Comparison of ENCODE assay signal across 1 cellular context in the genomic region with DNA sequence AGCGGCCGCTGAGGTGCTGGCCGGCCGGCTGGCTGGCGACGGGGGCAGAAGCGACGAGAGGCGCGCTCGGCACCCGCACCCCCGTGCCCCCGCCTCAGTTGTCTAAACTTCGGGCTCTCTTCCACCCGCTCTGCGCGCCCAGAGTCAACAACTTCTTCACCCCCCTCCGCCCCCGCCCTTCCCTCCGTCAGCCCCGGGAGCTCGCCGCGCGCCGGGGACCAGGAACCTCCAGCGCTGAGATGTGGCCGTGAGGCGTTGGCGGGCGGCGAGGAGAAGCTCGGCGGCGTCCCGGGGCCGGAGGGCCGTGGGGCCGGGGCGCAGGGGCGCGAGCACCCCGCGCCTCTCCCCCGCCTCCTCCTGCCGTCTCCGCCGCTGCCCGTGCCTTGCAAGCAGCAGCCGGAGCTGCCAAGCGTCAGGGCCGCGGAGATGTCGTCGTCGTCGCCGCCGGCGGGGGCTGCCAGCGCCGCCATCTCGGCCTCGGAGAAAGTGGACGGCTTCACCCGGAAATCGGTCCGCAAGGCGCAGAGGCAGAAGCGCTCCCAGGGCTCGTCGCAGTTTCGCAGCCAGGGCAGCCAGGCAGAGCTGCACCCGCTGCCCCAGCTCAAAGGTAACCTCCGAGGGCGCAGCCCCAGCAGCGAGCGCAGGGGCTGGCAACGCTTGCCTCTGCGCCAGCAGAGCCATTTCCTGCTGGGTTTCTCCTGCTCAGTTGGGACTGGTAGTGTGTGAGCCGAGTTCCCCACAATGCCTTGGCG.
TF ChIP-seq lines count a peak whose summit lies in the region.

No MANE protein-coding gene starts in this region.

TF ChIP-seq in HepG2, 621 proteins besides CTCF, POLR2A, EP300 and RAD21 (continued from another document and continues in another):
- TF ChIP-seq, protein P1, sequence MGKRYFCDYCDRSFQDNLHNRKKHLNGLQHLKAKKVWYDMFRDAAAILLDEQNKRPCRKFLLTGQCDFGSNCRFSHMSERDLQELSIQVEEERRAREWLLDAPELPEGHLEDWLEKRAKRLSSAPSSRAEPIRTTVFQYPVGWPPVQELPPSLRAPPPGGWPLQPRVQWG (CRISPR knock-in tag; IDR thresholded peaks at IDR 0.05; ENCODE audit: borderline replicate concordance, low read depth), result no peak
- TF ChIP-seq THAP11 (CRISPR knock-in tag; IDR thresholded peaks at IDR 0.05), result no peak
- no peak for TF ChIP-seq NCOA5 (CRISPR knock-in tag; IDR thresholded peaks at IDR 0.05)
- no peak for TF ChIP-seq ARHGAP35 (CRISPR knock-in tag; IDR thresholded peaks at IDR 0.05; ENCODE audit: borderline replicate concordance)
- TF ChIP-seq, protein P2, sequence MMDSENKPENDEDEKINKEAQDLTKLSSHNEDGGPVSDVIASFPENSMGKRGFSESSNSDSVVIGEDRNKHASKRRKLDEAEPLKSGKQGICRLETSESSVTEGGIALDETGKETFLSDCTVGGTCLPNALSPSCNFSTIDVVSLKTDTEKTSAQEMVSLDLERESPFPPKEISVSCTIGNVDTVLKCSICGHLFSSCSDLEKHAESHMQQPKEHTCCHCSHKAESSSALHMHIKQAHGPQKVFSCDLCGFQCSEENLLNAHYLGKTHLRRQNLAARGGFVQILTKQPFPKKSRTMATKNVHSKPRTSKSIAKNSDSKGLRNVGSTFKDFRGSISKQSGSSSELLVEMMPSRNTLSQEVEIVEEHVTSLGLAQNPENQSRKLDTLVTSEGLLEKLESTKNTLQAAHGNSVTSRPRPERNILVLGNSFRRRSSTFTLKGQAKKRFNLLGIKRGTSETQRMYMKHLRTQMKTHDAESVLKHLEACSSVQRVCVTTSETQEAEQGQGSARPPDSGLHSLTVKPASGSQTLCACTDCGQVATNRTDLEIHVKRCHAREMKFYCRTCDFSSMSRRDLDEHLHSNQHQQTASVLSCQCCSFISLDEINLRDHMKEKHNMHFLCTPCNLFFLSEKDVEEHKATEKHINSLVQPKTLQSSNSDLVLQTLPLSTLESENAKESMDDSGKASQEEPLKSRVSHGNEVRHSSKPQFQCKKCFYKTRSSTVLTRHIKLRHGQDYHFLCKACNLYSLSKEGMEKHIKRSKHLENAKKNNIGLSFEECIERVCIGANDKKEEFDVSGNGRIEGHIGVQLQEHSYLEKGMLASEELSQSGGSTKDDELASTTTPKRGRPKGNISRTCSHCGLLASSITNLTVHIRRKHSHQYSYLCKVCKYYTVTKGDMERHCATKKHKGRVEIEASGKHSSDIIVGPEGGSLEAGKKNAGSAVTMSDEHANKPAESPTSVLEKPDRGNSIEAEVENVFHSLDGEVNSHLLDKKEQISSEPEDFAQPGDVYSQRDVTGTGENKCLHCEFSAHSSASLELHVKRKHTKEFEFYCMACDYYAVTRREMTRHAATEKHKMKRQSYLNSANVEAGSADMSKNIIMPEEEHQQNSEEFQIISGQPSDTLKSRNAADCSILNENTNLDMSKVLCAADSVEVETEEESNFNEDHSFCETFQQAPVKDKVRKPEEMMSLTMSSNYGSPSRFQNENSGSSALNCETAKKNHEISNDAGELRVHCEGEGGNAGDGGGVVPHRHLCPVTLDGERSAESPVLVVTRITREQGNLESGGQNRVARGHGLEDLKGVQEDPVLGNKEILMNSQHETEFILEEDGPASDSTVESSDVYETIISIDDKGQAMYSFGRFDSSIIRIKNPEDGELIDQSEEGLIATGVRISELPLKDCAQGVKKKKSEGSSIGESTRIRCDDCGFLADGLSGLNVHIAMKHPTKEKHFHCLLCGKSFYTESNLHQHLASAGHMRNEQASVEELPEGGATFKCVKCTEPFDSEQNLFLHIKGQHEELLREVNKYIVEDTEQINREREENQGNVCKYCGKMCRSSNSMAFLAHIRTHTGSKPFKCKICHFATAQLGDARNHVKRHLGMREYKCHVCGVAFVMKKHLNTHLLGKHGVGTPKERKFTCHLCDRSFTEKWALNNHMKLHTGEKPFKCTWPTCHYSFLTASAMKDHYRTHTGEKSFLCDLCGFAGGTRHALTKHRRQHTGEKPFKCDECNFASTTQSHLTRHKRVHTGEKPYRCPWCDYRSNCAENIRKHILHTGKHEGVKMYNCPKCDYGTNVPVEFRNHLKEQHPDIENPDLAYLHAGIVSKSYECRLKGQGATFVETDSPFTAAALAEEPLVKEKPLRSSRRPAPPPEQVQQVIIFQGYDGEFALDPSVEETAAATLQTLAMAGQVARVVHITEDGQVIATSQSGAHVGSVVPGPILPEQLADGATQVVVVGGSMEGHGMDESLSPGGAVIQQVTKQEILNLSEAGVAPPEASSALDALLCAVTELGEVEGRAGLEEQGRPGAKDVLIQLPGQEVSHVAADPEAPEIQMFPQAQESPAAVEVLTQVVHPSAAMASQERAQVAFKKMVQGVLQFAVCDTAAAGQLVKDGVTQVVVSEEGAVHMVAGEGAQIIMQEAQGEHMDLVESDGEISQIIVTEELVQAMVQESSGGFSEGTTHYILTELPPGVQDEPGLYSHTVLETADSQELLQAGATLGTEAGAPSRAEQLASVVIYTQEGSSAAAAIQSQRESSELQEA (CRISPR knock-in tag; IDR thresholded peaks at IDR 0.05; ENCODE audit: not compliant biosample characterization), result peak; percentile 58
- TF ChIP-seq, protein P3, sequence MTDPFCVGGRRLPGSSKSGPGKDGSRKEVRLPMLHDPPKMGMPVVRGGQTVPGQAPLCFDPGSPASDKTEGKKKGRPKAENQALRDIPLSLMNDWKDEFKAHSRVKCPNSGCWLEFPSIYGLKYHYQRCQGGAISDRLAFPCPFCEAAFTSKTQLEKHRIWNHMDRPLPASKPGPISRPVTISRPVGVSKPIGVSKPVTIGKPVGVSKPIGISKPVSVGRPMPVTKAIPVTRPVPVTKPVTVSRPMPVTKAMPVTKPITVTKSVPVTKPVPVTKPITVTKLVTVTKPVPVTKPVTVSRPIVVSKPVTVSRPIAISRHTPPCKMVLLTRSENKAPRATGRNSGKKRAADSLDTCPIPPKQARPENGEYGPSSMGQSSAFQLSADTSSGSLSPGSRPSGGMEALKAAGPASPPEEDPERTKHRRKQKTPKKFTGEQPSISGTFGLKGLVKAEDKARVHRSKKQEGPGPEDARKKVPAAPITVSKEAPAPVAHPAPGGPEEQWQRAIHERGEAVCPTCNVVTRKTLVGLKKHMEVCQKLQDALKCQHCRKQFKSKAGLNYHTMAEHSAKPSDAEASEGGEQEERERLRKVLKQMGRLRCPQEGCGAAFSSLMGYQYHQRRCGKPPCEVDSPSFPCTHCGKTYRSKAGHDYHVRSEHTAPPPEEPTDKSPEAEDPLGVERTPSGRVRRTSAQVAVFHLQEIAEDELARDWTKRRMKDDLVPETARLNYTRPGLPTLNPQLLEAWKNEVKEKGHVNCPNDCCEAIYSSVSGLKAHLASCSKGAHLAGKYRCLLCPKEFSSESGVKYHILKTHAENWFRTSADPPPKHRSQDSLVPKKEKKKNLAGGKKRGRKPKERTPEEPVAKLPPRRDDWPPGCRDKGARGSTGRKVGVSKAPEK (CRISPR knock-in tag; IDR thresholded peaks at IDR 0.05; ENCODE audit: borderline replicate concordance), result no peak
- TF ChIP-seq, protein P4, sequence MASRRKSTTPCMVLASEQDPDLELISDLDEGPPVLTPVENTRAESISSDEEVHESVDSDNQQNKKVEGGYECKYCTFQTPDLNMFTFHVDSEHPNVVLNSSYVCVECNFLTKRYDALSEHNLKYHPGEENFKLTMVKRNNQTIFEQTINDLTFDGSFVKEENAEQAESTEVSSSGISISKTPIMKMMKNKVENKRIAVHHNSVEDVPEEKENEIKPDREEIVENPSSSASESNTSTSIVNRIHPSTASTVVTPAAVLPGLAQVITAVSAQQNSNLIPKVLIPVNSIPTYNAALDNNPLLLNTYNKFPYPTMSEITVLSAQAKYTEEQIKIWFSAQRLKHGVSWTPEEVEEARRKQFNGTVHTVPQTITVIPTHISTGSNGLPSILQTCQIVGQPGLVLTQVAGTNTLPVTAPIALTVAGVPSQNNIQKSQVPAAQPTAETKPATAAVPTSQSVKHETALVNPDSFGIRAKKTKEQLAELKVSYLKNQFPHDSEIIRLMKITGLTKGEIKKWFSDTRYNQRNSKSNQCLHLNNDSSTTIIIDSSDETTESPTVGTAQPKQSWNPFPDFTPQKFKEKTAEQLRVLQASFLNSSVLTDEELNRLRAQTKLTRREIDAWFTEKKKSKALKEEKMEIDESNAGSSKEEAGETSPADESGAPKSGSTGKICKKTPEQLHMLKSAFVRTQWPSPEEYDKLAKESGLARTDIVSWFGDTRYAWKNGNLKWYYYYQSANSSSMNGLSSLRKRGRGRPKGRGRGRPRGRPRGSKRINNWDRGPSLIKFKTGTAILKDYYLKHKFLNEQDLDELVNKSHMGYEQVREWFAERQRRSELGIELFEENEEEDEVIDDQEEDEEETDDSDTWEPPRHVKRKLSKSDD (CRISPR knock-in tag; IDR thresholded peaks at IDR 0.05; ENCODE audit: low read depth), result no peak
- TF ChIP-seq, protein P5, sequence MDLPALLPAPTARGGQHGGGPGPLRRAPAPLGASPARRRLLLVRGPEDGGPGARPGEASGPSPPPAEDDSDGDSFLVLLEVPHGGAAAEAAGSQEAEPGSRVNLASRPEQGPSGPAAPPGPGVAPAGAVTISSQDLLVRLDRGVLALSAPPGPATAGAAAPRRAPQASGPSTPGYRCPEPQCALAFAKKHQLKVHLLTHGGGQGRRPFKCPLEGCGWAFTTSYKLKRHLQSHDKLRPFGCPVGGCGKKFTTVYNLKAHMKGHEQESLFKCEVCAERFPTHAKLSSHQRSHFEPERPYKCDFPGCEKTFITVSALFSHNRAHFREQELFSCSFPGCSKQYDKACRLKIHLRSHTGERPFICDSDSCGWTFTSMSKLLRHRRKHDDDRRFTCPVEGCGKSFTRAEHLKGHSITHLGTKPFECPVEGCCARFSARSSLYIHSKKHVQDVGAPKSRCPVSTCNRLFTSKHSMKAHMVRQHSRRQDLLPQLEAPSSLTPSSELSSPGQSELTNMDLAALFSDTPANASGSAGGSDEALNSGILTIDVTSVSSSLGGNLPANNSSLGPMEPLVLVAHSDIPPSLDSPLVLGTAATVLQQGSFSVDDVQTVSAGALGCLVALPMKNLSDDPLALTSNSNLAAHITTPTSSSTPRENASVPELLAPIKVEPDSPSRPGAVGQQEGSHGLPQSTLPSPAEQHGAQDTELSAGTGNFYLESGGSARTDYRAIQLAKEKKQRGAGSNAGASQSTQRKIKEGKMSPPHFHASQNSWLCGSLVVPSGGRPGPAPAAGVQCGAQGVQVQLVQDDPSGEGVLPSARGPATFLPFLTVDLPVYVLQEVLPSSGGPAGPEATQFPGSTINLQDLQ (CRISPR knock-in tag; IDR thresholded peaks at IDR 0.05), result no peak; the same call in 1 of the 2 replicates
- TF ChIP-seq TEAD3 (CRISPR knock-in tag; optimal IDR thresholded peaks at IDR 0.05; ENCODE audit: borderline replicate concordance), result peak; percentile 5
- TF ChIP-seq, protein P6, sequence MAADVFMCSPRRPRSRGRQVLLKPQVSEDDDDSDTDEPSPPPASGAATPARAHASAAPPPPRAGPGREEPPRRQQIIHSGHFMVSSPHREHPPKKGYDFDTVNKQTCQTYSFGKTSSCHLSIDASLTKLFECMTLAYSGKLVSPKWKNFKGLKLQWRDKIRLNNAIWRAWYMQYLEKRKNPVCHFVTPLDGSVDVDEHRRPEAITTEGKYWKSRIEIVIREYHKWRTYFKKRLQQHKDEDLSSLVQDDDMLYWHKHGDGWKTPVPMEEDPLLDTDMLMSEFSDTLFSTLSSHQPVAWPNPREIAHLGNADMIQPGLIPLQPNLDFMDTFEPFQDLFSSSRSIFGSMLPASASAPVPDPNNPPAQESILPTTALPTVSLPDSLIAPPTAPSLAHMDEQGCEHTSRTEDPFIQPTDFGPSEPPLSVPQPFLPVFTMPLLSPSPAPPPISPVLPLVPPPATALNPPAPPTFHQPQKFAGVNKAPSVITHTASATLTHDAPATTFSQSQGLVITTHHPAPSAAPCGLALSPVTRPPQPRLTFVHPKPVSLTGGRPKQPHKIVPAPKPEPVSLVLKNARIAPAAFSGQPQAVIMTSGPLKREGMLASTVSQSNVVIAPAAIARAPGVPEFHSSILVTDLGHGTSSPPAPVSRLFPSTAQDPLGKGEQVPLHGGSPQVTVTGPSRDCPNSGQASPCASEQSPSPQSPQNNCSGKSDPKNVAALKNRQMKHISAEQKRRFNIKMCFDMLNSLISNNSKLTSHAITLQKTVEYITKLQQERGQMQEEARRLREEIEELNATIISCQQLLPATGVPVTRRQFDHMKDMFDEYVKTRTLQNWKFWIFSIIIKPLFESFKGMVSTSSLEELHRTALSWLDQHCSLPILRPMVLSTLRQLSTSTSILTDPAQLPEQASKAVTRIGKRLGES (CRISPR knock-in tag; IDR thresholded peaks at IDR 0.05; ENCODE audit: borderline replicate concordance), result no peak
- TF ChIP-seq, protein P7, sequence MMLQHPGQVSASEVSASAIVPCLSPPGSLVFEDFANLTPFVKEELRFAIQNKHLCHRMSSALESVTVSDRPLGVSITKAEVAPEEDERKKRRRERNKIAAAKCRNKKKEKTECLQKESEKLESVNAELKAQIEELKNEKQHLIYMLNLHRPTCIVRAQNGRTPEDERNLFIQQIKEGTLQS (CRISPR knock-in tag; IDR thresholded peaks at IDR 0.05), result 0 out of 2 replicates have a peak, but pooled peaks have one; percentile 43
- no peak for TF ChIP-seq FOSL2 (CRISPR knock-in tag; IDR thresholded peaks at IDR 0.05)
- no peak for TF ChIP-seq HNRNPUL1 (IDR thresholded peaks at IDR 0.05; ENCODE audit: low read depth, low read length)
- TF ChIP-seq, protein P8, sequence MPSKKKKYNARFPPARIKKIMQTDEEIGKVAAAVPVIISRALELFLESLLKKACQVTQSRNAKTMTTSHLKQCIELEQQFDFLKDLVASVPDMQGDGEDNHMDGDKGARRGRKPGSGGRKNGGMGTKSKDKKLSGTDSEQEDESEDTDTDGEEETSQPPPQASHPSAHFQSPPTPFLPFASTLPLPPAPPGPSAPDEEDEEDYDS (CRISPR knock-in tag; IDR thresholded peaks at IDR 0.05), result no peak
- TF ChIP-seq ZNF34 (CRISPR knock-in tag; IDR thresholded peaks at IDR 0.05; ENCODE audit: borderline replicate concordance), result no peak
- TF ChIP-seq CREB1 (IDR thresholded peaks at IDR 0.05), result no peak
- TF ChIP-seq CREB1 (CRISPR knock-in tag; IDR thresholded peaks at IDR 0.05), result no peak
- TF ChIP-seq, protein P9, sequence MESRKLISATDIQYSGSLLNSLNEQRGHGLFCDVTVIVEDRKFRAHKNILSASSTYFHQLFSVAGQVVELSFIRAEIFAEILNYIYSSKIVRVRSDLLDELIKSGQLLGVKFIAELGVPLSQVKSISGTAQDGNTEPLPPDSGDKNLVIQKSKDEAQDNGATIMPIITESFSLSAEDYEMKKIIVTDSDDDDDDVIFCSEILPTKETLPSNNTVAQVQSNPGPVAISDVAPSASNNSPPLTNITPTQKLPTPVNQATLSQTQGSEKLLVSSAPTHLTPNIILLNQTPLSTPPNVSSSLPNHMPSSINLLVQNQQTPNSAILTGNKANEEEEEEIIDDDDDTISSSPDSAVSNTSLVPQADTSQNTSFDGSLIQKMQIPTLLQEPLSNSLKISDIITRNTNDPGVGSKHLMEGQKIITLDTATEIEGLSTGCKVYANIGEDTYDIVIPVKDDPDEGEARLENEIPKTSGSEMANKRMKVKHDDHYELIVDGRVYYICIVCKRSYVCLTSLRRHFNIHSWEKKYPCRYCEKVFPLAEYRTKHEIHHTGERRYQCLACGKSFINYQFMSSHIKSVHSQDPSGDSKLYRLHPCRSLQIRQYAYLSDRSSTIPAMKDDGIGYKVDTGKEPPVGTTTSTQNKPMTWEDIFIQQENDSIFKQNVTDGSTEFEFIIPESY (CRISPR knock-in tag; IDR thresholded peaks at IDR 0.05), result no peak
- TF ChIP-seq NBN (conservative IDR thresholded peaks at IDR 0.05), result no peak
- TF ChIP-seq TARDBP (CRISPR knock-in tag; IDR thresholded peaks at IDR 0.05), result no peak
- no peak for TF ChIP-seq SYNCRIP (IDR thresholded peaks at IDR 0.05; ENCODE audit: insufficient read depth, low read depth, low read length)
- TF ChIP-seq SIN3A (IDR thresholded peaks at IDR 0.05; ENCODE audit: borderline replicate concordance, low read depth, low read length), result no peak
- TF ChIP-seq HOXD1 (CRISPR knock-in tag; IDR thresholded peaks at IDR 0.05), result no peak
- no peak for TF ChIP-seq ZMAT3 (CRISPR knock-in tag; conservative IDR thresholded peaks at IDR 0.05)
- no peak for TF ChIP-seq ZNF468 (CRISPR knock-in tag; IDR thresholded peaks at IDR 0.05)
- no peak for TF ChIP-seq ZSCAN30 (CRISPR knock-in tag; IDR thresholded peaks at IDR 0.05)
- TF ChIP-seq CREM (IDR thresholded peaks at IDR 0.05), result no peak
- TF ChIP-seq CREM (CRISPR knock-in tag; IDR thresholded peaks at IDR 0.05), result no peak
- TF ChIP-seq SMARCC2 (IDR thresholded peaks at IDR 0.05), result no peak
- TF ChIP-seq ZFP36L1 (CRISPR knock-in tag; IDR thresholded peaks at IDR 0.05), result no peak
- TF ChIP-seq ZNF207 (IDR thresholded peaks at IDR 0.05; ENCODE audit: borderline replicate concordance), result no peak
